ENCODE assay signal across 8 cellular contexts in genomic region chr1:12549460-12550349, GRCh38.
DNase-seq lines count a peak whose midpoint lies in the region; ATAC-seq and TF ChIP-seq lines count a peak whose summit lies in the region.

No MANE protein-coding gene starts in this region.

- no peaks in the 10 kb centered on the region for H3K36me3 ChIP-seq in ACC112 (ENCODE audit: insufficient read depth, low read length)
- no peaks in the 10 kb centered on the region for H3K36me3 ChIP-seq in hepatocyte (replicated peaks; ENCODE audit: insufficient read depth, low read depth)

- no peaks in the 10 kb centered on the region for H3K36me3 Mint-ChIP-seq in stimulated activated effector memory CD8-positive, alpha-beta T cell treated with anti-CD3 and anti-CD28 coated beads, Interleukin-12 subunit alpha, Interleukin-12 subunit beta, amount 100 ng/mL, for 72 hours

- peaks cover 10% of the 10 kb centered on the region for H3K4me1 Mint-ChIP-seq in stimulated activated effector memory CD8-positive, alpha-beta T cell treated with anti-CD3 and anti-CD28 coated beads, Interleukin-12 subunit alpha, Interleukin-12 subunit beta, amount 100 ng/mL, for 72 hours

- H3K27ac ChIP-seq in ACC112 (ENCODE audit: low read depth, low read length) (peak overlapping the region; percentile 64), hepatocyte (peak overlapping the region; percentile 77)

- no peaks in the 10 kb centered on the region for H3K79me2 ChIP-seq in ACC112 (ENCODE audit: control insufficient read depth, insufficient read depth, low read length, unreplicated experiment)
- H3K79me2 ChIP-seq in hepatocyte: no peaks in the 10 kb centered on the region

- peaks cover 16% of the 10 kb centered on the region for H3K4me1 ChIP-seq in ACC112 (ENCODE audit: control insufficient read depth, insufficient read depth, low read length, unreplicated experiment)
- H3K4me1 ChIP-seq in hepatocyte (ENCODE audit: insufficient read depth): peaks cover 13% of the 10 kb centered on the region

- H3K4me2 ChIP-seq in hepatocyte: peak overlapping the region; percentile 43

- WGBS in hepatocyte (ENCODE audit: low lambda C conversion rate, missing lambda C conversion rate): 62% methylated on average over 31 of the region's 31 CpGs

- no peaks in the 10 kb centered on the region for H3K9me3 Mint-ChIP-seq in stimulated activated effector memory CD8-positive, alpha-beta T cell treated with anti-CD3 and anti-CD28 coated beads, Interleukin-12 subunit alpha, Interleukin-12 subunit beta, amount 100 ng/mL, for 72 hours

- no peaks in the 10 kb centered on the region for H3K9me3 ChIP-seq in hepatocyte (ENCODE audit: low read depth)

- H3K27ac Mint-ChIP-seq in stimulated activated effector memory CD8-positive, alpha-beta T cell treated with anti-CD3 and anti-CD28 coated beads, Interleukin-12 subunit alpha, Interleukin-12 subunit beta, amount 100 ng/mL, for 72 hours: peak overlapping the region; percentile 58

- no peak overlapping the region for H3K4me3 Mint-ChIP-seq in stimulated activated effector memory CD8-positive, alpha-beta T cell treated with anti-CD3 and anti-CD28 coated beads, Interleukin-12 subunit alpha, Interleukin-12 subunit beta, amount 100 ng/mL, for 72 hours

- ATAC-seq in stimulated activated effector memory CD8-positive, alpha-beta T cell treated with anti-CD3 and anti-CD28 coated beads, Interleukin-12 subunit alpha, Interleukin-12 subunit beta, amount 100 ng/mL, for 72 hours: no peak
- ATAC-seq in HG02763 (IDR thresholded peaks at IDR 0.05; ENCODE audit: unreplicated experiment) (no peak), GM18519 (IDR thresholded peaks at IDR 0.05; ENCODE audit: low FRiP score, unreplicated experiment) (no peak), HG03135 (IDR thresholded peaks at IDR 0.05; ENCODE audit: unreplicated experiment) (no peak)

- DNase-seq in HFF-Myc (ENCODE audit: extremely low read depth, low read depth) (peak; percentile 81), hepatocyte (ENCODE audit: low spot score) (peak; percentile 86)
- peak; percentile 18 to 19 for DNase-seq in activated CD4-positive, alpha-beta T cell treated with anti-CD3 and anti-CD28 coated beads, Interleukin-2, amount 50 U/mL, for 4 hours
- DNase-seq in stimulated activated effector memory CD8-positive, alpha-beta T cell treated with anti-CD3 and anti-CD28 coated beads, Interleukin-12 subunit alpha, Interleukin-12 subunit beta, amount 100 ng/mL, for 72 hours (ENCODE audit: low spot score in 2 of 2): no peak

- no peaks in the 10 kb centered on the region for H3K9me2 ChIP-seq in hepatocyte (replicated peaks; ENCODE audit: insufficient read depth)

- no peaks in the 10 kb centered on the region for H4K20me1 ChIP-seq in hepatocyte (ENCODE audit: insufficient read depth, poor library complexity, severe bottlenecking)

- TF ChIP-seq CTCF in HFF-Myc (IDR thresholded peaks at IDR 0.05; ENCODE audit: low read depth, low read length, missing control alignments): no peak
- TF ChIP-seq CTCF in hepatocyte (IDR thresholded peaks at IDR 0.05; ENCODE audit: poor library complexity): no peak

- H3K4me3 ChIP-seq in ACC112 (ENCODE audit: low read depth, low read length) (peak overlapping the region; percentile 57), HFF-Myc (replicated peaks; ENCODE audit: low read depth, low read length) (peak overlapping the region; percentile 8; the same call in 1 of the 2 replicates), hepatocyte (no peak overlapping the region)

- H2AFZ ChIP-seq in ACC112 (ENCODE audit: low read length, unreplicated experiment) (no peak overlapping the region), hepatocyte (no peak overlapping the region)

- H3K27me3 ChIP-seq in ACC112 (ENCODE audit: insufficient read depth, low read length): no peaks in the 10 kb centered on the region
- H3K27me3 ChIP-seq in hepatocyte: no peaks in the 10 kb centered on the region

Comparison
In these comparisons a context has a peak if more than half of its experiments do, and no peak if none do; other contexts are left out.
1. DNase-seq: peak in HFF-Myc (single experiment), activated CD4-positive, alpha-beta T cell treated with anti-CD3 and anti-CD28 coated beads, Interleukin-2, amount 50 U/mL, for 4 hours (2 of 2) and hepatocyte (single experiment); none in stimulated activated effector memory CD8-positive, alpha-beta T cell treated with anti-CD3 and anti-CD28 coated beads, Interleukin-12 subunit alpha, Interleukin-12 subunit beta, amount 100 ng/mL, for 72 hours (0 of 2).